In genomic region chr9:127136880-127137639, GRCh38 we compare ENCODE assay signal across 17 cellular contexts. TPM values are rescaled to one million over a fixed set of nuclear protein-coding genes. Genes with fewer than 3 reads are reported as not detected.
DNase-seq lines count a peak whose midpoint lies in the region; ATAC-seq and TF ChIP-seq lines count a peak whose summit lies in the region.
"Had no signal": no experiment of that assay in that cellular context is flagged by ENCODE, and none has a peak within 500 bp of the region (broad histone marks: within the 10 kb centered on the region; RNA-seq: fewer than 3 reads in every experiment).

No MANE protein-coding gene starts in this region.

- H3K27me3 ChIP-seq in right atrium auricular region: no peaks in the 10 kb centered on the region
- no peaks in the 10 kb centered on the region for H3K27me3 ChIP-seq in left ventricle myocardium inferior (ENCODE audit: low read depth)
- H3K27me3 ChIP-seq in dorsolateral prefrontal cortex: no peaks in the 10 kb centered on the region
- no peaks in the 10 kb centered on the region for H3K27me3 ChIP-seq in ovary
- H3K27me3 ChIP-seq in SK-N-SH (ENCODE audit: insufficient read depth): no peaks in the 10 kb centered on the region

- no peaks in the 10 kb centered on the region for H4K20me1 ChIP-seq in SK-N-SH (ENCODE audit: insufficient read depth)

- no peak overlapping the region for H3K4me2 ChIP-seq in SK-N-SH

- TF ChIP-seq POLR2A in ovary (IDR thresholded peaks at IDR 0.05): no peak

- TF ChIP-seq CTCF in right atrium auricular region (IDR thresholded peaks at IDR 0.05) (no peak), left ventricle myocardium inferior (IDR thresholded peaks at IDR 0.05; ENCODE audit: borderline replicate concordance) (no peak), dorsolateral prefrontal cortex (IDR thresholded peaks at IDR 0.05 in 54 of 56, conservative IDR thresholded peaks at IDR 0.05 in 2 of 56; ENCODE audit: low read depth in 1 of 56, partially characterized antibody in 56 of 56) (no peak), ovary (IDR thresholded peaks at IDR 0.05) (no peak), SK-N-SH (IDR thresholded peaks at IDR 0.05) (no peak)

- H3K36me3 ChIP-seq in right atrium auricular region: no peaks in the 10 kb centered on the region
- H3K36me3 ChIP-seq in left ventricle myocardium inferior: no peaks in the 10 kb centered on the region
- no peaks in the 10 kb centered on the region for H3K36me3 ChIP-seq in ovary
- H3K36me3 ChIP-seq in SK-N-SH (replicated peaks in 1 of 2; ENCODE audit: control insufficient read depth in 1 of 2, insufficient read depth in 2 of 2, low read length in 1 of 2): no peaks in the 10 kb centered on the region

- WGBS in ovary, 3 donors: 95 to 97% (median 96%) methylated on average over 5 of the region's 5 CpGs
- WGBS in SK-N-SH (ENCODE audit: low lambda C conversion rate): 85% methylated on average over 4 of the region's 5 CpGs

- no peaks in the 10 kb centered on the region for H3F3A ChIP-seq in SK-N-SH (replicated peaks; ENCODE audit: insufficient read depth)

- H3K9me2 ChIP-seq in SK-N-SH: no peaks in the 10 kb centered on the region

- H3K4me3 ChIP-seq in right atrium auricular region (no peak overlapping the region), left ventricle myocardium inferior (no peak overlapping the region), dorsolateral prefrontal cortex (no peak overlapping the region), ovary (no peak overlapping the region), SK-N-SH (ENCODE audit: low read depth in 2 of 2, low read length in 1 of 2) (no peak overlapping the region)

- peak; percentile 36 for DNase-seq in right atrium auricular region (ENCODE audit: low spot score)
- DNase-seq in left ventricle myocardium inferior: no peak
- DNase-seq in dorsolateral prefrontal cortex: peak in 1 of 10 donors; percentile 15
- DNase-seq in ovary: peak; percentile 5 to 24 (median 12)
- peak; percentile 38 for DNase-seq in ureter (ENCODE audit: low spot score)
- no peak for DNase-seq in SK-N-SH
- DNase-seq in left lobe of liver (ENCODE audit: low spot score): no peak
- DNase-seq: DND-41, KG1, NCI-H1417 treated with DMSO at 0.1 percent for 48 hours, NCI-H2029 treated with DMSO at 0.1 percent for 48 hours, NCI-H2171 treated with DMSO at 0.1 percent for 48 hours, NCI-H774, PC-3 had no signal

- ATAC-seq in HG02852 (IDR thresholded peaks at IDR 0.05; ENCODE audit: unreplicated experiment) (no peak), left lobe of liver (no peak)
- ATAC-seq: PC-3 had no signal

- POLR2A ChIA-PET in SK-N-SH (lab: Yijun Ruan, JAX): no interaction called here

- H3K4me1 ChIP-seq in right atrium auricular region (peaks cover 3 to 58% of the 10 kb centered on the region in 2 donors), left ventricle myocardium inferior (peaks cover 51% of the 10 kb centered on the region), ovary (ENCODE audit: insufficient read depth) (peaks cover 14% of the 10 kb centered on the region), SK-N-SH (ENCODE audit: control insufficient read depth in 1 of 2, insufficient read depth in 2 of 2, low read depth in 1 of 2, low read length in 1 of 2) (peaks cover 5 to 13% of the 10 kb centered on the region in 2 experiments; a peak in 2 of 4 replicates)

- H3K9ac ChIP-seq in SK-N-SH: no peak overlapping the region

- no peaks in the 10 kb centered on the region for H3K79me2 ChIP-seq in SK-N-SH (ENCODE audit: insufficient read depth)

- TF ChIP-seq EP300 in ovary (IDR thresholded peaks at IDR 0.05) (no peak), SK-N-SH (IDR thresholded peaks at IDR 0.05; ENCODE audit: borderline replicate concordance in 1 of 2, low read depth in 1 of 2, low read length in 1 of 2) (no peak)

- no peak for TF ChIP-seq RAD21 in SK-N-SH (IDR thresholded peaks at IDR 0.05; ENCODE audit: low read length)

- H3K9me3 ChIP-seq in right atrium auricular region (no peaks in the 10 kb centered on the region), left ventricle myocardium inferior (replicated peaks) (no peaks in the 10 kb centered on the region), ovary (no peaks in the 10 kb centered on the region), SK-N-SH (no peaks in the 10 kb centered on the region)

- intact Hi-C loops in left ventricle myocardium inferior (cut with micrococcal nuclease) (no loop called here), dorsolateral prefrontal cortex (cut with DNase I) (no loop called here), ovary (cut with DNase I) (loop anchor here in 1 of 4 donors (5.0 kb wide), 1 partner anchor 45 kb away; no protein-coding TSS in a partner anchor)

- H2AFZ ChIP-seq in SK-N-SH (ENCODE audit: low read depth): no peak overlapping the region

- peak overlapping the region in 1 of 2 donors; percentile 95 for H3K27ac ChIP-seq in right atrium auricular region
- no peak overlapping the region for H3K27ac ChIP-seq in left ventricle myocardium inferior (replicated peaks)
- peak overlapping the region in 30 of 59 donors; percentile 5 to 99 (median 51) for H3K27ac ChIP-seq in dorsolateral prefrontal cortex
- no peak overlapping the region for H3K27ac ChIP-seq in ovary
- no peak overlapping the region for H3K27ac ChIP-seq in SK-N-SH (ENCODE audit: low read depth in 2 of 2, low read length in 1 of 2)
- H3K27ac ChIP-seq: C4-2B, RWPE1 had no signal

- CTCF ChIA-PET in SK-N-SH (lab: Yijun Ruan, JAX): interaction anchor here (0.6 to 0.7 kb wide), 2 partner anchors 8 to 21 kb away, joined by 3 to 4 read pairs; no protein-coding TSS in a partner anchor

TF ChIP-seq in SK-N-SH, 30 proteins besides CTCF, POLR2A, EP300 and RAD21:
- no peak for TF ChIP-seq FOXJ3 (CRISPR knock-in tag; IDR thresholded peaks at IDR 0.05)
- TF ChIP-seq YY1 (IDR thresholded peaks at IDR 0.05; ENCODE audit: low read depth): no peak
- TF ChIP-seq FOXM1 (IDR thresholded peaks at IDR 0.05; ENCODE audit: low read depth): no peak
- no peak for TF ChIP-seq POLR2AphosphoS5 (IDR thresholded peaks at IDR 0.05; ENCODE audit: low read depth, low read length)
- TF ChIP-seq GATA2 (CRISPR knock-in tag; IDR thresholded peaks at IDR 0.05): no peak
- no peak for TF ChIP-seq TCF12 (IDR thresholded peaks at IDR 0.05)
- TF ChIP-seq, protein P1, sequence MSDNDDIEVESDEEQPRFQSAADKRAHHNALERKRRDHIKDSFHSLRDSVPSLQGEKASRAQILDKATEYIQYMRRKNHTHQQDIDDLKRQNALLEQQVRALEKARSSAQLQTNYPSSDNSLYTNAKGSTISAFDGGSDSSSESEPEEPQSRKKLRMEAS (IDR thresholded peaks at IDR 0.05; ENCODE audit: low read depth): no peak
- TF ChIP-seq MXI1 (IDR thresholded peaks at IDR 0.05; ENCODE audit: low read depth, low read length): no peak
- no peak for TF ChIP-seq TEAD4 (IDR thresholded peaks at IDR 0.05; ENCODE audit: borderline replicate concordance, insufficient read depth)
- no peak for TF ChIP-seq USF2 (IDR thresholded peaks at IDR 0.05; ENCODE audit: borderline replicate concordance, low read depth, low read length)
- TF ChIP-seq JUND (IDR thresholded peaks at IDR 0.05): no peak
- no peak for TF ChIP-seq FOSL2 (IDR thresholded peaks at IDR 0.05; ENCODE audit: borderline replicate concordance, low read depth)
- TF ChIP-seq EZH2phosphoT487 (IDR thresholded peaks at IDR 0.05; ENCODE audit: borderline replicate concordance, low read depth): no peak

RNA-seq across cellular contexts. Expression of gene ANGPTL2, which starts 14.6 kb away (rescaled TPM):
- 10 to 100 TPM; 42.8 to 55.8 TPM for total RNA-seq in right atrium auricular region
- total RNA-seq in left ventricle myocardium inferior: 35.7 TPM
- total RNA-seq in dorsolateral prefrontal cortex: 10 to 100 TPM in 30 of 120 experiments, 1 to 10 TPM in 90; 1.8 to 27.8 (median 7.2) TPM
- 100 to 1,000 TPM in 1 of 7 donors, 10 to 100 TPM in 5, 1 to 10 TPM in 1; 9.8 to 108 (median 64.1) TPM for total RNA-seq in ovary
- 100 to 1,000 TPM in 1 of 2 donors, 10 to 100 TPM in 1; 27.5 to 114 TPM for polyA plus RNA-seq in ovary
- total RNA-seq in ureter: 22.2 TPM
- 11.0 and 12.3 TPM in 2 replicates for polyA plus RNA-seq in SK-N-SH (2012; rRNA removed)
- polyA plus RNA-seq in SK-N-SH (2012; cell fraction: cytosol; rRNA removed): 8.0 and 9.4 TPM in 2 replicates
- polyA plus RNA-seq in SK-N-SH (2012; cell fraction: nucleus; rRNA removed): 7.5 and 10.3 TPM in 2 replicates
- total RNA-seq in left lobe of liver: 2.8 TPM

Comparison
In these comparisons a context has a peak if more than half of its experiments do, and no peak if none do; other contexts are left out.
1. DNase-seq: peak in right atrium auricular region (single experiment), ovary (5 of 5) and ureter (single experiment); none in left ventricle myocardium inferior (single experiment), SK-N-SH (single experiment) and left lobe of liver (single experiment).
2. H3K27ac ChIP-seq: peak in dorsolateral prefrontal cortex (30 of 59); none in left ventricle myocardium inferior (single experiment), ovary (0 of 2) and SK-N-SH (0 of 2).